Comparison of ENCODE assay signal across 8 cellular contexts in genomic region chr7:116954443-116954838, GRCh38. TPM values are rescaled to one million over a fixed set of nuclear protein-coding genes. Genes with fewer than 3 reads are reported as not detected.
DNase-seq lines count a peak whose midpoint lies in the region; ATAC-seq lines count a peak whose summit lies in the region.

No MANE protein-coding gene starts in this region.

- peak overlapping the region; percentile 91 for H3K4me3 Mint-ChIP-seq in T-helper 17 cell
- peak overlapping the region; percentile 89 for H3K4me3 Mint-ChIP-seq in stimulated activated memory B cell treated with anti-CD40 and anti-IgM and Interleukin-4, amounts not matched to agents 10 μg/mL and 1 μg/mL and 100 μg/mL, for 72 hours

- H3K27ac Mint-ChIP-seq in T-helper 17 cell = peak overlapping the region; percentile 79
- peak overlapping the region; percentile 87 for H3K27ac Mint-ChIP-seq in stimulated activated memory B cell treated with anti-CD40 and anti-IgM and Interleukin-4, amounts not matched to agents 10 μg/mL and 1 μg/mL and 100 μg/mL, for 72 hours

- H3K27me3 Mint-ChIP-seq in T-helper 17 cell = peaks cover 1% of the 10 kb centered on the region
- H3K27me3 Mint-ChIP-seq in stimulated activated memory B cell treated with anti-CD40 and anti-IgM and Interleukin-4, amounts not matched to agents 10 μg/mL and 1 μg/mL and 100 μg/mL, for 72 hours = no peaks in the 10 kb centered on the region

- peaks cover 21% of the 10 kb centered on the region for H3K4me1 Mint-ChIP-seq in T-helper 17 cell
- H3K4me1 Mint-ChIP-seq in stimulated activated memory B cell treated with anti-CD40 and anti-IgM and Interleukin-4, amounts not matched to agents 10 μg/mL and 1 μg/mL and 100 μg/mL, for 72 hours = peaks cover 31% of the 10 kb centered on the region

- ATAC-seq in T-helper 17 cell (no peak), right cardiac atrium (no peak)
- no peak for ATAC-seq in stimulated activated memory B cell treated with anti-CD40 and anti-IgM and Interleukin-4, amounts not matched to agents 10 μg/mL and 1 μg/mL and 100 μg/mL, for 72 hours

- peak overlapping the region; percentile 95 for H3K4me3 ChIP-seq in right cardiac atrium (ENCODE audit: low read length)

- H3K27me3 ChIP-seq in right cardiac atrium (ENCODE audit: control insufficient read depth, insufficient read depth) = no peaks in the 10 kb centered on the region

- H3K9me3 ChIP-seq in T-helper 17 cell (ENCODE audit: control insufficient read depth, low read length, poor library complexity, severe bottlenecking) (no peaks in the 10 kb centered on the region), right cardiac atrium (ENCODE audit: control insufficient read depth, low read length) (no peaks in the 10 kb centered on the region)

- WGBS in right cardiac atrium = 3% methylated on average over 8 of the region's 8 CpGs

- no peaks in the 10 kb centered on the region for H3K9me3 Mint-ChIP-seq in stimulated activated memory B cell treated with anti-CD40 and anti-IgM and Interleukin-4, amounts not matched to agents 10 μg/mL and 1 μg/mL and 100 μg/mL, for 72 hours

- H3K27ac ChIP-seq in right cardiac atrium (ENCODE audit: low read length) = peak overlapping the region; percentile 99

- no peaks in the 10 kb centered on the region for H3K36me3 Mint-ChIP-seq in T-helper 17 cell (ENCODE audit: low read depth)
- H3K36me3 Mint-ChIP-seq in stimulated activated memory B cell treated with anti-CD40 and anti-IgM and Interleukin-4, amounts not matched to agents 10 μg/mL and 1 μg/mL and 100 μg/mL, for 72 hours = no peaks in the 10 kb centered on the region

- DNase-seq in DMS53 (lab: John Stamatoyannopoulos, UW) = peak; percentile 49
- DNase-seq in DMS53 treated with DMSO at 0.1 percent for 48 hours (lab: John Stamatoyannopoulos, UW; ENCODE audit: unreplicated experiment) = no peak
- DNase-seq in T-helper 17 cell = no peak
- no peak for DNase-seq in right cardiac atrium
- DNase-seq in NCI-H526 (lab: John Stamatoyannopoulos, UW) = no peak
- no peak for DNase-seq in SW480 (ENCODE audit: low spot score)
- no peak for DNase-seq in stimulated activated CD4-positive, alpha-beta T cell treated with anti-CD3 and anti-CD28 coated beads, Interleukin-4, amount 100 ng/mL, for 1 hour

- intact Hi-C loops in right cardiac atrium (cut with DNase I) = no loop called here

- H3K4me1 ChIP-seq in right cardiac atrium (ENCODE audit: control insufficient read depth, insufficient read depth, low read length) = peaks cover 5% of the 10 kb centered on the region

RNA-seq across cellular contexts. Expression of gene ST7, which starts 1.1 kb away (rescaled TPM):
- total RNA-seq in T-helper 17 cell (1 to 10 TPM; 6.1 to 8.0 TPM), right cardiac atrium (10 to 100 TPM; 35.2 to 36.8 (median 36.3) TPM)
- polyA plus RNA-seq in right cardiac atrium = 25.0 TPM

Comparison
In these comparisons a context has a peak if more than half of its experiments do, and no peak if none do; other contexts are left out.
1. RNA of gene ST7, which starts 1.1 kb away (total RNA-seq): 35.2 to 36.8 TPM in right cardiac atrium; 6.1 to 8.0 TPM in T-helper 17 cell; every median in the first group is over 4 times any median in the second.